ENCODE assay signal across 27 cellular contexts in genomic region chr3:122281891-122282290, GRCh38. TPM values are rescaled to one million over a fixed set of nuclear protein-coding genes. Genes with fewer than 3 reads are reported as not detected.
A peak's percentile ranks its signal among the peaks of the same experiment; 100 is the strongest.
DNase-seq lines count a peak whose midpoint lies in the region; FAIRE-seq and TF ChIP-seq lines count a peak whose summit lies in the region.
"Had no signal": no experiment of that assay in that cellular context is flagged by ENCODE, and none has a peak within 500 bp of the region (broad histone marks: within the 10 kb centered on the region; RNA-seq: fewer than 3 reads in every experiment).

No MANE protein-coding gene starts in this region.

- no peak overlapping the region for H2BK5ac ChIP-seq in mesendoderm (ENCODE audit: low read length)

- no peak overlapping the region for H4K8ac ChIP-seq in mesendoderm (ENCODE audit: low read depth, low read length)

- no peak overlapping the region for H2BK15ac ChIP-seq in mesendoderm (replicated peaks; ENCODE audit: low read depth)

- H3K4ac ChIP-seq in mesendoderm (ENCODE audit: low read depth, low read length) = no peak overlapping the region

- H3K36me3 ChIP-seq in esophagus muscularis mucosa = no peaks in the 10 kb centered on the region
- no peaks in the 10 kb centered on the region for H3K36me3 ChIP-seq in mesendoderm (ENCODE audit: control insufficient read depth, insufficient read depth, low read length)
- H3K36me3 ChIP-seq: BE2C, BLaER1 had no signal

- no peak overlapping the region for H2AK5ac ChIP-seq in mesendoderm (ENCODE audit: low read length)

- WGBS in esophagus muscularis mucosa = 66% methylated on average over 3 of the region's 3 CpGs
- WGBS in mesendoderm (ENCODE audit: extremely low coverage, insufficient coverage, low lambda C conversion rate) = no CpG with 5 or more reads among the region's 3 CpGs

- H3K27me3 ChIP-seq in esophagus muscularis mucosa = no peaks in the 10 kb centered on the region
- H3K27me3 ChIP-seq in mesendoderm (ENCODE audit: insufficient read depth, low read length, poor library complexity) = no peaks in the 10 kb centered on the region
- H3K27me3 ChIP-seq: BLaER1 had no signal

- H3K18ac ChIP-seq in mesendoderm (ENCODE audit: low read length) = no peak overlapping the region

- no peak overlapping the region for H2BK120ac ChIP-seq in mesendoderm (ENCODE audit: low read depth, low read length)

- H3K4me3 ChIP-seq in esophagus muscularis mucosa (no peak overlapping the region), mesendoderm (ENCODE audit: low read length) (no peak overlapping the region)
- H3K4me3 ChIP-seq: A549, BLaER1, GM12878 had no signal

- H3K4me2 ChIP-seq in mesendoderm (ENCODE audit: low read length) = no peak overlapping the region
- H3K4me2 ChIP-seq: A549, BLaER1 had no signal

- H3K9ac ChIP-seq in mesendoderm (ENCODE audit: low read length) = no peak overlapping the region
- H3K9ac ChIP-seq: BLaER1 had no signal

- H3K4me1 ChIP-seq in esophagus muscularis mucosa (no peaks in the 10 kb centered on the region), mesendoderm (ENCODE audit: control insufficient read depth, low read depth, low read length) (no peaks in the 10 kb centered on the region)
- H3K4me1 ChIP-seq: A549, BE2C had no signal

- intact Hi-C loops in esophagus muscularis mucosa (cut with DNase I) = no loop called here

- H3K27ac ChIP-seq in esophagus muscularis mucosa (replicated peaks in 1 of 4) (no peak overlapping the region), mesendoderm (ENCODE audit: low read depth, low read length) (no peak overlapping the region)
- H3K27ac ChIP-seq: 22Rv1, A549, BLaER1 had no signal

- no peak overlapping the region for H3K56ac ChIP-seq in mesendoderm (ENCODE audit: low read length)

- no peak for TF ChIP-seq EP300 in esophagus muscularis mucosa (IDR thresholded peaks at IDR 0.05)

- H3K79me2 ChIP-seq in mesendoderm (ENCODE audit: control insufficient read depth, insufficient read depth, low read length) = no peaks in the 10 kb centered on the region

- DNase-seq in esophagus muscularis mucosa (ENCODE audit: extremely low spot score) = peak; percentile 90
- DNase-seq in mesendoderm = no peak
- no peak for DNase-seq in urothelium cell line (ENCODE audit: low spot score)
- DNase-seq in NCI-H1694 treated with DMSO at 0.1 percent for 48 hours (lab: John Stamatoyannopoulos, UW) = no peak
- no peak for DNase-seq in AG20443 (ENCODE audit: low spot score)
- DNase-seq: BE2C; C1 segment of cervical spinal cord; CD4-positive, alpha-beta memory T cell; CD4-positive, CD25-positive, alpha-beta regulatory T cell; CD8-positive, alpha-beta memory T cell; COR-L47; DMS 273 treated with DMSO at 0.1 percent for 48 hours; DMS153; DMS53; DMS79; DND-41; EL; GDM1 had no signal

- peak overlapping the region; percentile 16 for H3K23ac ChIP-seq in mesendoderm (ENCODE audit: low read length)

- H3K79me1 ChIP-seq in mesendoderm (ENCODE audit: low read length) = no peaks in the 10 kb centered on the region

- no peaks in the 10 kb centered on the region for H3K9me3 ChIP-seq in esophagus muscularis mucosa
- H3K9me3 ChIP-seq: A549, BE2C, BLaER1 had no signal

- no peak for TF ChIP-seq POLR2A in esophagus muscularis mucosa (IDR thresholded peaks at IDR 0.05; ENCODE audit: low read depth)

- TF ChIP-seq CTCF in esophagus muscularis mucosa (IDR thresholded peaks at IDR 0.05) = no peak

- FAIRE-seq in urothelium cell line (lab: Jason Lieb, UNC) = peak; percentile 27
- FAIRE-seq: A549, GM12878, GM12892, GM18507 had no signal

- H4K5ac ChIP-seq in mesendoderm (ENCODE audit: low read length) = no peak overlapping the region

RNA-seq across cellular contexts. Expression of gene CSTA, which starts 43.2 kb away (rescaled TPM):
- total RNA-seq in esophagus muscularis mucosa = 1 to 10 TPM; 1.3 to 3.5 (median 2.4) TPM
- polyA plus RNA-seq in mesendoderm (2013, experiment 1 of 2) = 0.55 TPM
- polyA plus RNA-seq in mesendoderm (2013, experiment 2 of 2) = 0.48 TPM
- total RNA-seq: A172; CD4-positive, CD25-positive, alpha-beta regulatory T cell; Daoy; G401 had no signal
- polyA plus RNA-seq: CD4-positive, alpha-beta memory T cell; CD8-positive, alpha-beta memory T cell had no signal
